ENCODE assay signal across 8 cellular contexts in genomic region chr1:225877570-225877969, GRCh38. TPM values are rescaled to one million over a fixed set of nuclear protein-coding genes. Genes with fewer than 3 reads are reported as not detected.
A peak's percentile ranks its signal among the peaks of the same experiment; 100 is the strongest.
DNase-seq lines count a peak whose midpoint lies in the region; ATAC-seq, FAIRE-seq and TF ChIP-seq lines count a peak whose summit lies in the region.

No MANE protein-coding gene starts in this region.

- H3K4me3 Mint-ChIP-seq in nephron progenitor cell = peak overlapping the region; percentile 24
- no peak overlapping the region for H3K4me3 Mint-ChIP-seq in activated T-helper 2 cell treated with anti-CD3 and anti-CD28 coated beads, Interferon-gamma antibody, Interleukin-2, Interleukin-4, amounts not matched to agents 10 μg/mL and 5 μg/mL and 100 μg/mL, durations not matched to agents 14 hours and 24 hours and 36 hours (ENCODE audit: low read depth)

- no peaks in the 10 kb centered on the region for H3K9me3 Mint-ChIP-seq in nephron progenitor cell
- H3K9me3 Mint-ChIP-seq in activated T-helper 2 cell treated with anti-CD3 and anti-CD28 coated beads, Interferon-gamma antibody, Interleukin-2, Interleukin-4, amounts not matched to agents 10 μg/mL and 5 μg/mL and 100 μg/mL, durations not matched to agents 14 hours and 24 hours and 36 hours = no peaks in the 10 kb centered on the region

- DNase-seq in Caki2 (ENCODE audit: low read depth) (peak; percentile 31), HT-29 (ENCODE audit: low spot score) (peak; percentile 84), esophagus squamous epithelium (lab: John Stamatoyannopoulos, UW) (no peak), nephron progenitor cell (peak; percentile 74), NCI-H526 treated with DMSO at 0.1 percent for 48 hours (lab: John Stamatoyannopoulos, UW) (no peak)
- no peak for DNase-seq in activated T-helper 2 cell treated with anti-CD3 and anti-CD28 coated beads, Interferon-gamma antibody, Interleukin-2, Interleukin-4, amounts not matched to agents 10 μg/mL and 5 μg/mL and 100 μg/mL, durations not matched to agents 14 hours and 24 hours and 36 hours (ENCODE audit: low spot score)

- H3K27ac ChIP-seq in esophagus squamous epithelium = peak overlapping the region in 3 of 4 donors; percentile 57 to 93 (median 71)

- H3K4me1 Mint-ChIP-seq in nephron progenitor cell = peaks cover 55% of the 10 kb centered on the region
- H3K4me1 Mint-ChIP-seq in activated T-helper 2 cell treated with anti-CD3 and anti-CD28 coated beads, Interferon-gamma antibody, Interleukin-2, Interleukin-4, amounts not matched to agents 10 μg/mL and 5 μg/mL and 100 μg/mL, durations not matched to agents 14 hours and 24 hours and 36 hours (ENCODE audit: low read depth) = peaks cover 35% of the 10 kb centered on the region

- H3K36me3 Mint-ChIP-seq in nephron progenitor cell (ENCODE audit: low read depth) = peaks cover 7% of the 10 kb centered on the region
- H3K36me3 Mint-ChIP-seq in activated T-helper 2 cell treated with anti-CD3 and anti-CD28 coated beads, Interferon-gamma antibody, Interleukin-2, Interleukin-4, amounts not matched to agents 10 μg/mL and 5 μg/mL and 100 μg/mL, durations not matched to agents 14 hours and 24 hours and 36 hours (ENCODE audit: low read depth) = peaks cover 24% of the 10 kb centered on the region

- peaks cover 0 to 57% (median 5%) of the 10 kb centered on the region in 3 donors for H3K36me3 ChIP-seq in esophagus squamous epithelium

- H3K4me3 ChIP-seq in esophagus squamous epithelium = no peak overlapping the region

- ATAC-seq in GM21786 (IDR thresholded peaks at IDR 0.05; ENCODE audit: unreplicated experiment) = no peak

- TF ChIP-seq POLR2A in esophagus squamous epithelium (IDR thresholded peaks at IDR 0.05) = no peak

- peaks cover 11% of the 10 kb centered on the region for H3K27me3 Mint-ChIP-seq in nephron progenitor cell (ENCODE audit: low read depth, poor library complexity)
- no peaks in the 10 kb centered on the region for H3K27me3 Mint-ChIP-seq in activated T-helper 2 cell treated with anti-CD3 and anti-CD28 coated beads, Interferon-gamma antibody, Interleukin-2, Interleukin-4, amounts not matched to agents 10 μg/mL and 5 μg/mL and 100 μg/mL, durations not matched to agents 14 hours and 24 hours and 36 hours (ENCODE audit: low read depth)

- intact Hi-C loops in esophagus squamous epithelium (cut with DNase I) = no loop called here
- intact Hi-C loops in activated T-helper 2 cell treated with anti-CD3 and anti-CD28 coated beads, Interferon-gamma antibody, Interleukin-2, Interleukin-4, amounts not matched to agents 10 μg/mL and 5 μg/mL and 100 μg/mL, durations not matched to agents 14 hours and 24 hours and 36 hours (cut with micrococcal nuclease) = no loop called here

- 20 to 38% methylated on average over 3 to 8 of the region's 10 CpGs for WGBS in esophagus squamous epithelium, 2 donors

- H3K9me3 ChIP-seq in esophagus squamous epithelium = no peaks in the 10 kb centered on the region

- H3K27me3 ChIP-seq in esophagus squamous epithelium = no peaks in the 10 kb centered on the region

- H3K4me1 ChIP-seq in esophagus squamous epithelium = peaks cover 39 to 90% (median 45%) of the 10 kb centered on the region in 3 donors

- peak; percentile 3 for FAIRE-seq in TTC549 (lab: Jason Lieb, UNC)

- TF ChIP-seq CTCF in esophagus squamous epithelium (IDR thresholded peaks at IDR 0.05) = peak in 4 of 6 experiments; percentile 10 to 33 (median 18)
- peak; percentile 54 for TF ChIP-seq CTCF in nephron progenitor cell (IDR thresholded peaks at IDR 0.05)

- H3K27ac Mint-ChIP-seq in nephron progenitor cell = no peak overlapping the region
- H3K27ac Mint-ChIP-seq in activated T-helper 2 cell treated with anti-CD3 and anti-CD28 coated beads, Interferon-gamma antibody, Interleukin-2, Interleukin-4, amounts not matched to agents 10 μg/mL and 5 μg/mL and 100 μg/mL, durations not matched to agents 14 hours and 24 hours and 36 hours = no peak overlapping the region

- in situ Hi-C loops in Caki2 (cut with HindIII; ENCODE audit: low pct_unique_long_range_greater_than_20kb, low sequenced_read_pairs) = no loop called here

RNA-seq across cellular contexts. Expression of gene TMEM63A, which starts 4.6 kb away (rescaled TPM):
- 6.4 and 12.8 TPM in 2 replicates for total RNA-seq in Caki2 (2014; rRNA removed; shearing (Covaris generic); ENCODE audit: low replicate concordance)
- 88.9 and 98.3 TPM in 2 replicates for total RNA-seq in HT-29 (2014; rRNA removed; shearing (Covaris generic))
- total RNA-seq in esophagus squamous epithelium = 10 to 100 TPM in 3 of 4 donors, 1 to 10 TPM in 1; 9.8 to 27.1 (median 18.3) TPM
- 32.5 and 33.5 TPM in 2 replicates for total RNA-seq in activated T-helper 2 cell treated with anti-CD3 and anti-CD28 coated beads, Interferon-gamma antibody, Interleukin-2, Interleukin-4, amounts not matched to agents 10 μg/mL and 5 μg/mL and 100 μg/mL, durations not matched to agents 14 hours and 24 hours and 36 hours

RNA-seq across cellular contexts. Expression of gene LEFTY1, which starts 11.4 kb away (rescaled TPM):
- total RNA-seq in Caki2 (2014; rRNA removed; shearing (Covaris generic); ENCODE audit: low replicate concordance) = not detected in 2 replicates
- 0.05 and 0.13 TPM in 2 replicates for total RNA-seq in HT-29 (2014; rRNA removed; shearing (Covaris generic))
- total RNA-seq in esophagus squamous epithelium = not detected
- total RNA-seq in activated T-helper 2 cell treated with anti-CD3 and anti-CD28 coated beads, Interferon-gamma antibody, Interleukin-2, Interleukin-4, amounts not matched to agents 10 μg/mL and 5 μg/mL and 100 μg/mL, durations not matched to agents 14 hours and 24 hours and 36 hours = not detected in 2 replicates

RNA-seq across cellular contexts. Expression of gene PYCR2, which starts 46.5 kb away (rescaled TPM):
- total RNA-seq in Caki2 (2014; rRNA removed; shearing (Covaris generic); ENCODE audit: low replicate concordance) = 72.6 and 112 TPM in 2 replicates
- total RNA-seq in HT-29 (2014; rRNA removed; shearing (Covaris generic)) = 60.6 and 67.4 TPM in 2 replicates
- 10 to 100 TPM; 23.0 to 35.1 (median 28.0) TPM for total RNA-seq in esophagus squamous epithelium
- total RNA-seq in activated T-helper 2 cell treated with anti-CD3 and anti-CD28 coated beads, Interferon-gamma antibody, Interleukin-2, Interleukin-4, amounts not matched to agents 10 μg/mL and 5 μg/mL and 100 μg/mL, durations not matched to agents 14 hours and 24 hours and 36 hours = 117 and 121 TPM in 2 replicates

Comparison
In these comparisons a context has a peak if more than half of its experiments do, and no peak if none do; other contexts are left out.
1. DNase-seq: peak in Caki2 (single experiment), HT-29 (single experiment) and nephron progenitor cell (single experiment); none in esophagus squamous epithelium (single experiment), NCI-H526 treated with DMSO at 0.1 percent for 48 hours (single experiment) and activated T-helper 2 cell treated with anti-CD3 and anti-CD28 coated beads, Interferon-gamma antibody, Interleukin-2, Interleukin-4, amounts not matched to agents 10 μg/mL and 5 μg/mL and 100 μg/mL, durations not matched to agents 14 hours and 24 hours and 36 hours (single experiment).